In genomic region chr14:90538716-90539495, GRCh38 we compare ENCODE assay signal across 33 cellular contexts.
"Had no signal": no experiment of that assay in that cellular context is flagged by ENCODE, and none has a peak within 500 bp of the region (broad histone marks: within the 10 kb centered on the region; RNA-seq: fewer than 3 reads in every experiment).

No MANE protein-coding gene starts in this region.

- H3K9me3 ChIP-seq: breast epithelium, esophagus muscularis mucosa, heart left ventricle, mucosa of descending colon, neutrophil, pancreas, prostate gland had no signal

- H3K9me3 Mint-ChIP-seq: activated CD4-positive, alpha-beta memory T cell treated with anti-CD3 and anti-CD28 coated beads, Interleukin-2, amount 10 ng/mL, durations not matched to agents 7 days and 5 days; activated CD4-positive, alpha-beta T cell treated with anti-CD3 and anti-CD28 coated beads, Interleukin-2, amount 10 ng/mL, durations not matched to agents 7 days and 5 days; activated T-cell treated with anti-CD3 and anti-CD28 coated beads, Interleukin-2, amount 50 U/mL, for 24 hours; central memory CD8-positive, alpha-beta T cell; dendritic cell treated with granulocyte-macrophage colony-stimulating factor and Interleukin-4, amounts not matched to agents 40 ng/mL and 50 ng/mL, for 4 days; endodermal cell; immature natural killer cell; nephron; stimulated activated naive CD8-positive, alpha-beta T cell treated with anti-CD3 and anti-CD28 coated beads, Interleukin-15, amount 100 ng/mL, for 72 hours; T-helper 1 cell treated with Interleukin-12 subunit alpha and Interleukin-12 subunit beta and Interleukin-4 antibody, amounts not matched to agents 30 μg/mL and 1 μg/mL, for 36 hours had no signal

- H3K36me3 ChIP-seq: breast epithelium, pancreas, prostate gland had no signal

- H3K27ac Mint-ChIP-seq: activated CD4-positive, alpha-beta memory T cell treated with anti-CD3 and anti-CD28 coated beads, Interleukin-2, amount 10 ng/mL, durations not matched to agents 7 days and 5 days; activated CD4-positive, alpha-beta T cell treated with anti-CD3 and anti-CD28 coated beads, Interleukin-2, amount 10 ng/mL, durations not matched to agents 7 days and 5 days; activated T-cell treated with anti-CD3 and anti-CD28 coated beads, Interleukin-2, amount 50 U/mL, for 24 hours; dendritic cell treated with granulocyte-macrophage colony-stimulating factor and Interleukin-4, amounts not matched to agents 40 ng/mL and 50 ng/mL, for 4 days; endodermal cell; immature natural killer cell; nephron; stimulated activated naive CD8-positive, alpha-beta T cell treated with anti-CD3 and anti-CD28 coated beads, Interleukin-15, amount 100 ng/mL, for 72 hours; T-helper 1 cell treated with Interleukin-12 subunit alpha and Interleukin-12 subunit beta and Interleukin-4 antibody, amounts not matched to agents 30 μg/mL and 1 μg/mL, for 36 hours had no signal

- H3K4me1 ChIP-seq: foreskin keratinocyte, pancreas, prostate gland had no signal

- H3K27me3 Mint-ChIP-seq: activated CD4-positive, alpha-beta memory T cell treated with anti-CD3 and anti-CD28 coated beads, Interleukin-2, amount 10 ng/mL, durations not matched to agents 7 days and 5 days; activated CD4-positive, alpha-beta T cell treated with anti-CD3 and anti-CD28 coated beads, Interleukin-2, amount 10 ng/mL, durations not matched to agents 7 days and 5 days; activated T-cell treated with anti-CD3 and anti-CD28 coated beads, Interleukin-2, amount 50 U/mL, for 24 hours; stimulated activated naive CD8-positive, alpha-beta T cell treated with anti-CD3 and anti-CD28 coated beads, Interleukin-15, amount 100 ng/mL, for 72 hours had no signal

- H3K27ac ChIP-seq: breast epithelium, esophagus muscularis mucosa, foreskin keratinocyte, heart left ventricle, neutrophil, pancreas, prostate gland, skin epidermis, VCaP had no signal

- H3K4me1 Mint-ChIP-seq: activated CD4-positive, alpha-beta memory T cell treated with anti-CD3 and anti-CD28 coated beads, Interleukin-2, amount 10 ng/mL, durations not matched to agents 7 days and 5 days; activated CD4-positive, alpha-beta T cell treated with anti-CD3 and anti-CD28 coated beads, Interleukin-2, amount 10 ng/mL, durations not matched to agents 7 days and 5 days; central memory CD8-positive, alpha-beta T cell had no signal

- H3K27me3 ChIP-seq: breast epithelium, esophagus muscularis mucosa, foreskin keratinocyte, heart left ventricle, neutrophil, pancreas had no signal

- DNase-seq: activated CD4-positive, alpha-beta memory T cell treated with anti-CD3 and anti-CD28 coated beads, Interleukin-2, amount 10 ng/mL, durations not matched to agents 7 days and 5 days; activated CD4-positive, alpha-beta T cell treated with anti-CD3 and anti-CD28 coated beads, Interleukin-2, amount 10 ng/mL, durations not matched to agents 7 days and 5 days; activated CD8-positive, alpha-beta memory T cell treated with anti-CD3 and anti-CD28 coated beads, Interleukin-2, amount 50 U/mL, for 48 hours; activated gamma-delta T cell; activated naive CD4-positive, alpha-beta T cell treated with anti-CD3 and anti-CD28 coated beads, Interleukin-2, amount 50 U/mL, for 16 hours; activated T-cell treated with anti-CD3 and anti-CD28 coated beads, Interleukin-2, amount 50 U/mL, for 24 hours; amniotic stem cell; endodermal cell; foreskin keratinocyte; hypothalamus; immature natural killer cell; pancreas; retina; stimulated activated CD4-positive, alpha-beta T cell treated with anti-CD3 and anti-CD28 coated beads, Interleukin-12 subunit alpha, Interleukin-12 subunit beta, amount 100 ng/mL, for 4 hours; stimulated activated CD4-positive, alpha-beta T cell treated with anti-CD3 and anti-CD28 coated beads, Interleukin-4, amount 100 ng/mL, for 1 hour; stimulated activated naive CD8-positive, alpha-beta T cell treated with anti-CD3 and anti-CD28 coated beads, Interleukin-15, amount 100 ng/mL, for 72 hours; T-helper 9 cell had no signal

- ATAC-seq: activated CD4-positive, CD25-positive, alpha-beta regulatory T cell treated with anti-CD3 and anti-CD28 coated beads, Interleukin-2, amount 50 U/mL, for 24 hours; foreskin keratinocyte; heart left ventricle; left lobe of liver; mucosa of descending colon; pancreas; sciatic nerve; stimulated activated naive CD8-positive, alpha-beta T cell treated with anti-CD3 and anti-CD28 coated beads, Interleukin-15, amount 100 ng/mL, for 72 hours had no signal

- H3K4me3 Mint-ChIP-seq: activated CD4-positive, alpha-beta memory T cell treated with anti-CD3 and anti-CD28 coated beads, Interleukin-2, amount 10 ng/mL, durations not matched to agents 7 days and 5 days; activated CD4-positive, alpha-beta T cell treated with anti-CD3 and anti-CD28 coated beads, Interleukin-2, amount 10 ng/mL, durations not matched to agents 7 days and 5 days; activated T-cell treated with anti-CD3 and anti-CD28 coated beads, Interleukin-2, amount 50 U/mL, for 24 hours; central memory CD8-positive, alpha-beta T cell; dendritic cell treated with granulocyte-macrophage colony-stimulating factor and Interleukin-4, amounts not matched to agents 40 ng/mL and 50 ng/mL, for 4 days; endodermal cell; nephron; stimulated activated naive CD8-positive, alpha-beta T cell treated with anti-CD3 and anti-CD28 coated beads, Interleukin-15, amount 100 ng/mL, for 72 hours; T-helper 1 cell treated with Interleukin-12 subunit alpha and Interleukin-12 subunit beta and Interleukin-4 antibody, amounts not matched to agents 30 μg/mL and 1 μg/mL, for 36 hours had no signal

- H3K36me3 Mint-ChIP-seq: immature natural killer cell had no signal

- H3K4me3 ChIP-seq: breast epithelium, esophagus muscularis mucosa, heart left ventricle, lung, mucosa of descending colon, pancreas, prostate gland, skin epidermis had no signal
